In genomic region chr1:169951108-169951507, GRCh38 we compare ENCODE assay signal across 24 cellular contexts.
"Had no signal": no experiment of that assay in that cellular context is flagged by ENCODE, and none has a peak within 500 bp of the region (broad histone marks: within the 10 kb centered on the region; RNA-seq: fewer than 3 reads in every experiment).

No MANE protein-coding gene starts in this region.

- H3K27me3 ChIP-seq: SJSA1 had no signal

- H3K27ac ChIP-seq: HL-60, SJSA1, SK-N-MC had no signal

- ATAC-seq: T-cell had no signal

- H3K9me3 ChIP-seq: SJSA1 had no signal

- H3K27me3 Mint-ChIP-seq: T-cell had no signal

- H3K4me1 Mint-ChIP-seq: T-cell had no signal

- H3K4me3 Mint-ChIP-seq: T-cell had no signal

- H3K4me3 ChIP-seq: SJSA1, SK-N-MC had no signal

- FAIRE-seq: HTR-8/SVneo had no signal

- H3K27ac Mint-ChIP-seq: T-cell had no signal

- H3K4me1 ChIP-seq: SJSA1 had no signal

- H3K9me3 Mint-ChIP-seq: T-cell had no signal

- DNase-seq: KBM-7, MV-4-11, NCI-H1048, NCI-H1105, NCI-H1436 treated with DMSO at 0.1 percent for 48 hours, NCI-H187, NCI-H2029, NCI-H2081 treated with DMSO at 0.1 percent for 48 hours, NCI-H2171, NCI-H226, NCI-H446, NCI-H510A, NCI-H524 treated with DMSO at 0.1 percent for 48 hours, NCI-H69, NCI-H774, Right ventricle myocardium superior, RPMI8226, SIG-M5, SW 1271, T-cell had no signal

- H3K36me3 ChIP-seq: SJSA1 had no signal
